Comparison of ENCODE assay signal across 20 cellular contexts in genomic region chr5:160833806-160834205, GRCh38. TPM values are rescaled to one million over a fixed set of nuclear protein-coding genes. Genes with fewer than 3 reads are reported as not detected.
"Had no signal": no experiment of that assay in that cellular context is flagged by ENCODE, and none has a peak within 500 bp of the region (broad histone marks: within the 10 kb centered on the region; RNA-seq: fewer than 3 reads in every experiment).

No MANE protein-coding gene starts in this region.

- H2AFZ ChIP-seq: hepatocyte had no signal

- H3K79me2 ChIP-seq: hepatocyte had no signal

- H3K9me3 ChIP-seq: suprapubic skin, thyroid gland, upper lobe of left lung had no signal

- DNase-seq: effector CD8-positive, alpha-beta T cell; foreskin melanocyte; head of caudate nucleus; naive thymus-derived CD4-positive, alpha-beta T cell; posterior cingulate gyrus; sigmoid colon; small intestine; stimulated activated CD4-positive, alpha-beta T cell treated with anti-CD3 and anti-CD28 coated beads, Interleukin-2, amount 100 ng/mL, for 48 hours; stimulated activated naive CD4-positive, alpha-beta T cell treated with Interleukin-2 at 50 U/mL for 16 hours; thyroid gland; upper lobe of left lung; uterus had no signal

- H3K4me1 ChIP-seq: esophagus muscularis mucosa, right atrium auricular region, sigmoid colon, suprapubic skin, thyroid gland, uterus had no signal

- H3K27ac ChIP-seq: coronary artery, esophagus muscularis mucosa, hepatocyte, right atrium auricular region, sigmoid colon, suprapubic skin, thyroid gland, upper lobe of left lung, uterus had no signal

- H3K36me3 ChIP-seq: esophagus muscularis mucosa, right atrium auricular region, sigmoid colon, suprapubic skin, thyroid gland, upper lobe of left lung, uterus had no signal

- ATAC-seq: naive thymus-derived CD4-positive, alpha-beta T cell had no signal

- H3K4me3 ChIP-seq: coronary artery, esophagus muscularis mucosa, hepatocyte, right atrium auricular region, sigmoid colon, suprapubic skin, thyroid gland, upper lobe of left lung, uterus had no signal

- H3K4me2 ChIP-seq: hepatocyte had no signal

- H3K27me3 ChIP-seq: esophagus muscularis mucosa, hepatocyte, right atrium auricular region, sigmoid colon, suprapubic skin, thyroid gland, upper lobe of left lung, uterus had no signal

RNA-seq across cellular contexts. Expression of gene ATP10B, which starts 18.2 kb away (rescaled TPM):
- total RNA-seq: chondrocyte; kidney epithelial cell; naive thymus-derived CD4-positive, alpha-beta T cell; osteocyte had no signal
- polyA plus RNA-seq: naive thymus-derived CD4-positive, alpha-beta T cell had no signal
